Comparison of ENCODE assay signal across 22 cellular contexts in the genomic region with DNA sequence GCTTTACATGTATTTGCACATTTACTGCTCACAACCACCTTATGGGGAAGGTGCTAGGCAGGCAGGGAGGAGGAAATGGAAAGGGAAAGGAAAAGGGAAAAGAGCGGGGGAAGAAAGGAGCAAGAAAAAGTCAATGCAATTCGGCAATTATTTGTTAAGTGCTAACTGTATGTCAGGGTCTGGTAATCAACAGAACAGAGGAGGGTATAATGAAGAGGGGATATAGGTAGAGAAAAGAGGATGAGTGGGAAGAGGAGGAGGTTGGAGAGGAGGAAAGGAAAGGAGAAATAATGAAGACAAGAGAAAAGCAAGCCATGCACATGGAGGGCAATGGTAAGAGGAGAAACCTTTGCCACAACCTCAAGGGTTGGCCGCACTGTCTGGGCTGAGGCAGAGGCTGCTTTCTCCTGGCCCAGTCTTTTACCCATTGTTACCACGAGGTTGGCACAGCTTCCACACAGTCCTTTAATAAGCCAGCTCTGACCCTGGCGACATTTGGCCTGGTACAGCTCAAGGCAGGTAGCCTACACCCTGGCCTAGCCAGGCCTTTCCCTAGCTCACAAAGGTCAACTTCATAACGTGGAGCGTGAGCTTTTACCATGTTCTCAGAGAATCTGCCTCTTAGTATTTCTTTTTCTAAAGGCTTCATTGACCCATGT. TPM values are rescaled to one million over a fixed set of nuclear protein-coding genes. Genes with fewer than 3 reads are reported as not detected.
DNase-seq lines count a peak whose midpoint lies in the region; ATAC-seq and TF ChIP-seq lines count a peak whose summit lies in the region.
"Had no signal": no experiment of that assay in that cellular context is flagged by ENCODE, and none has a peak within 500 bp of the region (broad histone marks: within the 10 kb centered on the region; RNA-seq: fewer than 3 reads in every experiment).

No MANE protein-coding gene starts in this region.

- no peaks in the 10 kb centered on the region for H3K27me3 ChIP-seq in CD8-positive, alpha-beta memory T cell (ENCODE audit: insufficient read depth, low read length, poor library complexity, severe bottlenecking)
- H3K27me3 ChIP-seq in SU-DHL-6 (ENCODE audit: low read length) = no peaks in the 10 kb centered on the region
- no peaks in the 10 kb centered on the region for H3K27me3 ChIP-seq in neuronal stem cell (ENCODE audit: control insufficient read depth in 3 of 3, insufficient read depth in 3 of 3, low read depth in 1 of 3, low read length in 3 of 3)
- H3K27me3 ChIP-seq in right cardiac atrium (ENCODE audit: control insufficient read depth, insufficient read depth) = no peaks in the 10 kb centered on the region
- H3K27me3 ChIP-seq in A673 (replicated peaks; ENCODE audit: insufficient read depth, low read depth, low read length, poor library complexity) = no peaks in the 10 kb centered on the region
- H3K27me3 ChIP-seq: heart right ventricle, right atrium auricular region, upper lobe of left lung had no signal

- no CpG with 5 or more reads among the region's 7 CpGs for WGBS in neuronal stem cell (ENCODE audit: extremely low coverage in 2 of 2, insufficient read length in 2 of 2, insufficient replicate concordance in 1 of 2), 2 donors
- WGBS in right cardiac atrium = 72% methylated on average over 7 of the region's 7 CpGs

- H3K36me3 ChIP-seq in CD8-positive, alpha-beta memory T cell (ENCODE audit: insufficient read depth, low read length) = no peaks in the 10 kb centered on the region
- H3K36me3 ChIP-seq in SU-DHL-6 (ENCODE audit: low read length) = no peaks in the 10 kb centered on the region
- H3K36me3 ChIP-seq in neuronal stem cell (replicated peaks in 1 of 2; ENCODE audit: control insufficient read depth in 2 of 2, insufficient read depth in 2 of 2, low read length in 2 of 2) = no peaks in the 10 kb centered on the region
- no peaks in the 10 kb centered on the region for H3K36me3 ChIP-seq in A673 (ENCODE audit: insufficient read depth, low read length, poor library complexity, severe bottlenecking)
- H3K36me3 ChIP-seq: heart right ventricle, right atrium auricular region, upper lobe of left lung had no signal

- H3K4me1 ChIP-seq in CD8-positive, alpha-beta memory T cell (ENCODE audit: insufficient read depth, low read length) = no peaks in the 10 kb centered on the region
- H3K4me1 ChIP-seq in neuronal stem cell (ENCODE audit: control insufficient read depth in 2 of 2, insufficient read depth in 1 of 2, low read depth in 1 of 2, low read length in 2 of 2) = peaks cover 0 to under 1% of the 10 kb centered on the region in 2 donors
- H3K4me1 ChIP-seq in right cardiac atrium (ENCODE audit: control insufficient read depth, insufficient read depth, low read length) = no peaks in the 10 kb centered on the region
- H3K4me1 ChIP-seq in A673 (ENCODE audit: insufficient read depth, low read length, poor library complexity, severe bottlenecking) = no peaks in the 10 kb centered on the region
- H3K4me1 ChIP-seq: heart right ventricle, right atrium auricular region, upper lobe of left lung had no signal

- TF ChIP-seq CTCF in SU-DHL-6 (IDR thresholded peaks at IDR 0.05; ENCODE audit: insufficient read depth, low read length, poor library complexity, severe bottlenecking) (no peak), A673 (conservative IDR thresholded peaks at IDR 0.05; ENCODE audit: low read depth, low read length) (no peak)

- no peaks in the 10 kb centered on the region for H4K20me1 ChIP-seq in SU-DHL-6 (ENCODE audit: low read depth, low read length)

- ATAC-seq in GM19438 (IDR thresholded peaks at IDR 0.05; ENCODE audit: low read depth, unreplicated experiment) (peak; percentile 5), GM18505 (IDR thresholded peaks at IDR 0.05; ENCODE audit: unreplicated experiment) (no peak), right cardiac atrium (no peak)

- no peak overlapping the region for H4K8ac ChIP-seq in neuronal stem cell (ENCODE audit: low read depth, low read length)

- H3K14ac ChIP-seq in neuronal stem cell (ENCODE audit: low read length) = no peak overlapping the region

- H3K23ac ChIP-seq in neuronal stem cell (ENCODE audit: low read depth, low read length, poor library complexity) = no peak overlapping the region

- H2AFZ ChIP-seq in SU-DHL-6 (ENCODE audit: low read depth, low read length, severe bottlenecking) = peak overlapping the region; percentile 29
- peak overlapping the region; percentile 29 for H2AFZ ChIP-seq in neuronal stem cell (ENCODE audit: low read length)

- no peaks in the 10 kb centered on the region for H3K9me3 Mint-ChIP-seq in CD8-positive, alpha-beta memory T cell
- H3K9me3 Mint-ChIP-seq: activated naive CD4-positive, alpha-beta T cell treated with anti-CD3 and anti-CD28 coated beads, Interleukin-2, amount 10 ng/mL, durations not matched to agents 7 days and 5 days had no signal

- peak overlapping the region; percentile 79 for H3K4me2 ChIP-seq in SU-DHL-6 (ENCODE audit: low read depth, low read length, poor library complexity, severe bottlenecking)
- H3K4me2 ChIP-seq in neuronal stem cell (ENCODE audit: insufficient read depth, low read length, poor library complexity, severe bottlenecking) = no peak overlapping the region

- H3K27ac ChIP-seq in CD8-positive, alpha-beta memory T cell (ENCODE audit: low read depth, low read length) = peak overlapping the region; percentile 57
- H3K27ac ChIP-seq in SU-DHL-6 (ENCODE audit: low read depth, low read length) (peak overlapping the region; percentile 82), neuronal stem cell (replicated peaks; ENCODE audit: low read length) (no peak overlapping the region), right cardiac atrium (ENCODE audit: low read length) (no peak overlapping the region), A673 (ENCODE audit: low read depth, low read length, poor library complexity, severe bottlenecking) (no peak overlapping the region)
- H3K27ac ChIP-seq: right atrium auricular region, VCaP had no signal

- H4K91ac ChIP-seq in neuronal stem cell (ENCODE audit: low read depth, low read length, poor library complexity) = no peak overlapping the region

- H3F3A ChIP-seq in SU-DHL-6 (ENCODE audit: insufficient read depth) = peaks cover 10% of the 10 kb centered on the region; the same call in 1 of the 2 replicates

- no peaks in the 10 kb centered on the region for H3K79me1 ChIP-seq in neuronal stem cell (ENCODE audit: low read depth, low read length)

- no peaks in the 10 kb centered on the region for H3K9me3 ChIP-seq in CD8-positive, alpha-beta memory T cell (ENCODE audit: low read length)
- H3K9me3 ChIP-seq in SU-DHL-6 (ENCODE audit: insufficient read depth, low read length) (no peaks in the 10 kb centered on the region), neuronal stem cell (replicated peaks in 1 of 2; ENCODE audit: control insufficient read depth in 2 of 2, insufficient read depth in 1 of 2, low read depth in 1 of 2, low read length in 2 of 2) (no peaks in the 10 kb centered on the region), right cardiac atrium (ENCODE audit: control insufficient read depth, low read length) (no peaks in the 10 kb centered on the region), A673 (ENCODE audit: low read depth, low read length, poor library complexity, severe bottlenecking) (no peaks in the 10 kb centered on the region)
- H3K9me3 ChIP-seq: heart right ventricle, right atrium auricular region, upper lobe of left lung had no signal

- no TSS peak for BruUV-seq in A673 (replicated peaks; lab: Mats Ljungman, UMichigan)

- no peak overlapping the region for H3K4me3 Mint-ChIP-seq in CD8-positive, alpha-beta memory T cell
- H3K4me3 Mint-ChIP-seq: activated naive CD4-positive, alpha-beta T cell treated with anti-CD3 and anti-CD28 coated beads, Interleukin-2, amount 10 ng/mL, durations not matched to agents 7 days and 5 days had no signal

- H3K4me1 Mint-ChIP-seq in CD8-positive, alpha-beta memory T cell = peaks cover 0 to under 1% (median 0%) of the 10 kb centered on the region in 3 donors
- H3K4me1 Mint-ChIP-seq: activated naive CD4-positive, alpha-beta T cell treated with anti-CD3 and anti-CD28 coated beads, Interleukin-2, amount 10 ng/mL, durations not matched to agents 7 days and 5 days had no signal

- H2AK5ac ChIP-seq in neuronal stem cell (ENCODE audit: low read depth, low read length) = no peak overlapping the region

- H2BK5ac ChIP-seq in neuronal stem cell (ENCODE audit: low read length) = no peak overlapping the region

- no peak overlapping the region for H2BK12ac ChIP-seq in neuronal stem cell (ENCODE audit: low read length)

- no peaks in the 10 kb centered on the region for H3K36me3 Mint-ChIP-seq in CD8-positive, alpha-beta memory T cell
- H3K36me3 Mint-ChIP-seq: activated naive CD4-positive, alpha-beta T cell treated with anti-CD3 and anti-CD28 coated beads, Interleukin-2, amount 10 ng/mL, durations not matched to agents 7 days and 5 days had no signal

- DNase-seq in CD8-positive, alpha-beta memory T cell = no peak
- DNase-seq in neuronal stem cell (ENCODE audit: low spot score) = no peak
- DNase-seq in right cardiac atrium = no peak
- DNase-seq in midbrain (lab: John Stamatoyannopoulos, UW) = no peak
- DNase-seq in A673 (ENCODE audit: low spot score) = no peak
- DNase-seq: activated CD4-positive, alpha-beta T cell treated with anti-CD3 and anti-CD28 coated beads, Interleukin-2, amount 50 U/mL, for 48 hours; activated naive CD4-positive, alpha-beta T cell treated with anti-CD3 and anti-CD28 coated beads, Interleukin-2, amount 10 ng/mL, durations not matched to agents 7 days and 5 days; GOT3; heart right ventricle; NCI-H1694 treated with DMSO at 0.1 percent for 48 hours; NCI-H446; SHP77; stimulated activated CD4-positive, alpha-beta T cell treated with anti-CD3 and anti-CD28 coated beads, Interleukin-15, amount 100 ng/mL, for 24 hours; stimulated activated naive CD4-positive, alpha-beta T cell treated with Interleukin-2 at 50 U/mL for 16 hours; T-helper 1 cell; upper lobe of left lung had no signal

- no peak overlapping the region for H3K4ac ChIP-seq in neuronal stem cell (ENCODE audit: low read length)

- H3K18ac ChIP-seq in neuronal stem cell (ENCODE audit: low read length) = no peak overlapping the region

- CTCF ChIA-PET in CD8-positive, alpha-beta memory T cell (lab: Charles Lee) = no interaction called here
- CTCF ChIA-PET in A673 (lab: Charles Lee) = no interaction called here

- peaks cover 0 to 6% of the 10 kb centered on the region in 2 donors for H3K27me3 Mint-ChIP-seq in CD8-positive, alpha-beta memory T cell

- no peaks in the 10 kb centered on the region for H3K9me2 ChIP-seq in SU-DHL-6 (replicated peaks; ENCODE audit: insufficient read depth, low read length)

- POLR2A ChIA-PET in CD8-positive, alpha-beta memory T cell (lab: Charles Lee) = no interaction called here
- POLR2A ChIA-PET in A673 (lab: Charles Lee; ENCODE audit: low non-redundant PET) = no interaction called here

- peak overlapping the region in 1 of 8 donors; percentile 36 for H3K27ac Mint-ChIP-seq in CD8-positive, alpha-beta memory T cell
- H3K27ac Mint-ChIP-seq: activated naive CD4-positive, alpha-beta T cell treated with anti-CD3 and anti-CD28 coated beads, Interleukin-2, amount 10 ng/mL, durations not matched to agents 7 days and 5 days had no signal

- no peak overlapping the region for H2BK15ac ChIP-seq in neuronal stem cell (ENCODE audit: low read length)

- peaks cover 43% of the 10 kb centered on the region for H3K79me2 ChIP-seq in SU-DHL-6 (ENCODE audit: insufficient read depth, low read length)

- peak overlapping the region; percentile 84 for H3K9ac ChIP-seq in SU-DHL-6 (ENCODE audit: low read length)
- no peak overlapping the region for H3K9ac ChIP-seq in neuronal stem cell (ENCODE audit: low read depth, low read length, poor library complexity)

- intact Hi-C loops in right cardiac atrium (cut with DNase I) = no loop called here
- intact Hi-C loops in A673 (cut with micrococcal nuclease; ENCODE audit: unreplicated experiment) = no loop called here

- no peak overlapping the region for H3K4me3 ChIP-seq in CD8-positive, alpha-beta memory T cell (ENCODE audit: low read length)
- H3K4me3 ChIP-seq in SU-DHL-6 (ENCODE audit: insufficient read depth, low read length, poor library complexity, severe bottlenecking) (peak overlapping the region; percentile 66), neuronal stem cell (ENCODE audit: low read length in 2 of 2) (no peak overlapping the region), right cardiac atrium (ENCODE audit: low read length) (no peak overlapping the region), A673 (ENCODE audit: low read depth, low read length, poor library complexity, severe bottlenecking) (no peak overlapping the region)
- H3K4me3 ChIP-seq: right atrium auricular region had no signal

- H2BK120ac ChIP-seq in neuronal stem cell (ENCODE audit: low read depth, low read length) = no peak overlapping the region

- TF ChIP-seq POLR2A in GM18505 (IDR thresholded peaks at IDR 0.05; ENCODE audit: borderline replicate concordance, extremely low read depth, insufficient read depth, insufficient read length) = no peak

RNA-seq across cellular contexts. Expression of gene BTK, which starts 0.8 kb away (rescaled TPM):
- under 1 TPM; 0.48 to 0.60 TPM for total RNA-seq in CD8-positive, alpha-beta memory T cell
- polyA plus RNA-seq in CD8-positive, alpha-beta memory T cell = not detected
- 0.01 TPM for polyA plus RNA-seq in neuronal stem cell (2013, experiment 1 of 2)
- not detected for polyA plus RNA-seq in neuronal stem cell (2013, experiment 2 of 2)
- total RNA-seq in right cardiac atrium = 1 to 10 TPM; 1.6 to 3.6 (median 3.3) TPM
- polyA plus RNA-seq in right cardiac atrium = 0.88 TPM
- total RNA-seq in A673 (2021) = not detected in 2 replicates
- polyA plus RNA-seq: AG04450 had no signal

RNA-seq across cellular contexts. Expression of gene RPL36A, which starts 5.7 kb away (rescaled TPM):
- total RNA-seq in CD8-positive, alpha-beta memory T cell = 100 to 1,000 TPM; 332 to 416 TPM
- 2,098 TPM for polyA plus RNA-seq in CD8-positive, alpha-beta memory T cell
- 6,169 TPM for polyA plus RNA-seq in neuronal stem cell (2013, experiment 1 of 2)
- polyA plus RNA-seq in neuronal stem cell (2013, experiment 2 of 2) = 5,932 TPM
- total RNA-seq in right cardiac atrium (100 to 1,000 TPM in 2 of 4 donors, 10 to 100 TPM in 2; 71.2 to 109 (median 99.8) TPM), A673 (2021) (267 and 316 TPM in 2 replicates)
- 1,005 TPM for polyA plus RNA-seq in right cardiac atrium

RNA-seq across cellular contexts. Expression of gene GLA, which starts 22.6 kb away (rescaled TPM):
- 10 to 100 TPM; 43.3 to 44.2 TPM for total RNA-seq in CD8-positive, alpha-beta memory T cell
- 17.0 TPM for polyA plus RNA-seq in CD8-positive, alpha-beta memory T cell
- 36.2 TPM for polyA plus RNA-seq in neuronal stem cell (2013, experiment 1 of 2)
- 34.3 TPM for polyA plus RNA-seq in neuronal stem cell (2013, experiment 2 of 2)
- total RNA-seq in right cardiac atrium (10 to 100 TPM; 10.4 to 20.5 (median 17.9) TPM), A673 (2021) (50.2 and 61.8 TPM in 2 replicates)
- 20.7 TPM for polyA plus RNA-seq in right cardiac atrium

RNA-seq across cellular contexts. Expression of gene HNRNPH2, which starts 22.9 kb away (rescaled TPM):
- 10 to 100 TPM; 21.3 to 22.0 TPM for total RNA-seq in CD8-positive, alpha-beta memory T cell
- 78.7 TPM for polyA plus RNA-seq in CD8-positive, alpha-beta memory T cell
- 50.6 TPM for polyA plus RNA-seq in neuronal stem cell (2013, experiment 1 of 2)
- polyA plus RNA-seq in neuronal stem cell (2013, experiment 2 of 2) = 49.0 TPM
- total RNA-seq in right cardiac atrium (10 to 100 TPM; 54.6 to 69.4 (median 58.8) TPM), A673 (2021) (46.0 and 48.8 TPM in 2 replicates)
- 53.3 TPM for polyA plus RNA-seq in right cardiac atrium

RNA-seq across cellular contexts. Expression of gene TIMM8A, which starts 36.6 kb away (rescaled TPM):
- total RNA-seq in CD8-positive, alpha-beta memory T cell = 10 to 100 TPM; 40.1 to 43.3 TPM
- 11.8 TPM for polyA plus RNA-seq in CD8-positive, alpha-beta memory T cell
- 9.3 TPM for polyA plus RNA-seq in neuronal stem cell (2013, experiment 1 of 2)
- 9.1 TPM for polyA plus RNA-seq in neuronal stem cell (2013, experiment 2 of 2)
- total RNA-seq in right cardiac atrium = 10 to 100 TPM; 14.4 to 20.3 (median 19.1) TPM
- 12.9 TPM for polyA plus RNA-seq in right cardiac atrium
- 33.8 and 44.5 TPM in 2 replicates for total RNA-seq in A673 (2021)

Comparison
In these comparisons a context has a peak if more than half of its experiments do, and no peak if none do; other contexts are left out.
1. H3K27ac ChIP-seq: peak in CD8-positive, alpha-beta memory T cell (single experiment) and SU-DHL-6 (single experiment); none in neuronal stem cell (single experiment), right cardiac atrium (single experiment) and A673 (single experiment).